ENCODE assay signal across 8 cellular contexts in the genomic region with DNA sequence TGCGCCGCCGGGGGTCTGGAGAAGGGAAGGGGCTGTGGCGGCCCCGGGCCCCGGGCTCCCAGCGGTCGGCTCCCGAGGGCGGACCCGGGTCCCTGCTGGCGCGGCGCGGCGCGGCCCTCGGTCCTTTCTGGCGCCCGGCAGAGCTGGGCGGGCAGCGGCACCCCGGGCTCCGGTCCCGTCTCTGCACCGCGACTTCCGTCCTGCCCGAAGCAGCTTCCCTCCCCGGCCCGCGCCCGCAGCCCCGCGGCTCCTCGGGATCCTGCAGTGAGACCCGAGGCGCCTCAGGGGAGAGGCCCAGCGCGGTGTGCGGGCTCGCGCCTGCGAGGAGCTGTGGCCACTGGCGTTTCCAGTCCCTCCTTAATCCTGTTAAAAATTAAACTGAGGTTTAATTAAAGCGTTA. TPM values are rescaled to one million over a fixed set of nuclear protein-coding genes. Genes with fewer than 3 reads are reported as not detected.
A peak's percentile ranks its signal among the peaks of the same experiment; 100 is the strongest.
DNase-seq lines count a peak whose midpoint lies in the region; ATAC-seq, FAIRE-seq and TF ChIP-seq lines count a peak whose summit lies in the region.
"Not testable (repeated sequence)": the region's sequence is repeated elsewhere in the genome, so short reads cannot be mapped to it uniquely, and the experiment has no call there.

No MANE protein-coding gene starts in this region.

- H3K4me3 Mint-ChIP-seq in T-cell, result not testable (repeated sequence)

- H3K9me3 Mint-ChIP-seq in T-cell, result not testable (repeated sequence)

- H3K4me1 Mint-ChIP-seq in T-cell, result not testable (repeated sequence)

- H3K9me3 ChIP-seq in gastroesophageal sphincter, result peaks cover 0 to 18% (median 0%) of the 10 kb centered on the region in 3 donors

- H3K4me3 ChIP-seq in gastroesophageal sphincter, result not testable (repeated sequence)

- TF ChIP-seq EP300 in gastroesophageal sphincter (IDR thresholded peaks at IDR 0.05), result not testable (repeated sequence)

- not testable (repeated sequence) for H3K4me1 ChIP-seq in gastroesophageal sphincter

- not testable (repeated sequence) for TF ChIP-seq POLR2A in gastroesophageal sphincter (IDR thresholded peaks at IDR 0.05)

- ATAC-seq in GM18498 (IDR thresholded peaks at IDR 0.05; ENCODE audit: unreplicated experiment) (peak; percentile 66), GM21529 (IDR thresholded peaks at IDR 0.05; ENCODE audit: unreplicated experiment) (peak; percentile 61), HG02884 (IDR thresholded peaks at IDR 0.05; ENCODE audit: unreplicated experiment) (peak; percentile 52), HG03280 (IDR thresholded peaks at IDR 0.05; ENCODE audit: unreplicated experiment) (peak; percentile 62), T-cell (replicated peaks in 1 of 4) (peak; percentile 57 to 79 (median 73)), gastroesophageal sphincter (peak; percentile 76), omental fat pad (ENCODE audit: low FRiP score) (peak; percentile 57)

- no CpG with 5 or more reads among the region's 46 CpGs for WGBS in gastroesophageal sphincter (ENCODE audit: low coverage in 1 of 2), 2 donors

- H3K36me3 ChIP-seq in gastroesophageal sphincter, result peaks cover 0 to 14% of the 10 kb centered on the region in 2 donors

- peak; percentile 73 for FAIRE-seq in GM19239 (lab: Jason Lieb, UNC)

- POLR2A ChIA-PET in T-cell (lab: Charles Lee), result not testable (repeated sequence)

- TF ChIP-seq CTCF in gastroesophageal sphincter (IDR thresholded peaks at IDR 0.05); omental fat pad (IDR thresholded peaks at IDR 0.05): not testable (repeated sequence)

- not testable (repeated sequence) for H3K27ac ChIP-seq in gastroesophageal sphincter

- DNase-seq in GM19239 (ENCODE audit: insufficient read length, low spot score); T-cell; omental fat pad (ENCODE audit: low spot score): not testable (repeated sequence)

- not testable (repeated sequence) for H3K27me3 ChIP-seq in gastroesophageal sphincter

- not testable (repeated sequence) for H3K27ac Mint-ChIP-seq in T-cell

- not testable (repeated sequence) for H3K27me3 Mint-ChIP-seq in T-cell

- peaks cover 12% of the 10 kb centered on the region for H3K36me3 Mint-ChIP-seq in T-cell

- CTCF ChIA-PET in T-cell (lab: Charles Lee), result not testable (repeated sequence)

RNA-seq across cellular contexts. Expression of gene ZNF669, which starts 22.4 kb away (rescaled TPM):
- total RNA-seq in T-cell (10 to 100 TPM; 11.0 to 13.7 (median 12.8) TPM), gastroesophageal sphincter (10 to 100 TPM in 1 of 4 donors, 1 to 10 TPM in 3; 5.3 to 10.7 (median 7.1) TPM), omental fat pad (1 to 10 TPM; 4.0 to 9.1 (median 6.3) TPM)

RNA-seq across cellular contexts. Expression of gene ZNF124, which starts 45.2 kb away (rescaled TPM):
- total RNA-seq in T-cell (10 to 100 TPM; 17.0 to 22.1 (median 18.3) TPM), gastroesophageal sphincter (10 to 100 TPM; 22.6 to 58.1 (median 46.8) TPM), omental fat pad (10 to 100 TPM; 18.6 to 40.5 (median 24.0) TPM)

RNA-seq across cellular contexts. Expression of gene ZNF670, which starts 48.0 kb away (rescaled TPM):
- 1 to 10 TPM in 3 of 5 donors, under 1 TPM in 2; 0.78 to 2.5 (median 1.7) TPM for total RNA-seq in T-cell
- total RNA-seq in gastroesophageal sphincter, result 1 to 10 TPM; 1.7 to 3.7 (median 3.3) TPM
- total RNA-seq in omental fat pad, result 1 to 10 TPM; 2.3 to 3.2 (median 2.8) TPM
